8 cellular contexts compared by ENCODE assay signal in the genomic region with DNA sequence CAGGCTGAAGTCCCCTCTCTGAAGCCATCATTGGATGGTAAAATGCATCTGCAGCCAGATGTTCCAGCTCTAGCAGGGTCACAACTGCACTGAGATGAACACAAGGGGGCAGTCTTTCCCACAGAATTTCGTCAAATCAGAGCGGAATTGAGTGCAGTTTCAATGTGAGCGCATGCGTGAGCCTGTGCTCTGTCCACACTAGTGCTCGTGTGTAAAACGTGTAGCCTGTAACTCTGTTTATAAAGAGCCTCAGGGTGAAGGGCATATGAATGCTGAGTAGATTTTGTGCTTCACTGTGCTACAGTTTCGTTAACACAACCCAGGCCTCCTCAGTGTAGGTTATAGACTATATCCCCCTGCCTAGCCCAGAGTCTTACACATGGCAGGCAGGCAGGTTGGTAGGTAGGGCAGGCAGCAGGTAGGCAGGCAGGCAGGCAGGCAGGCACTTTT.
DNase-seq lines count a peak whose midpoint lies in the region; ATAC-seq, FAIRE-seq and TF ChIP-seq lines count a peak whose summit lies in the region.

No MANE protein-coding gene starts in this region.

- no peak overlapping the region for H3K4me3 ChIP-seq in AG04449 (ENCODE audit: low read depth, low read length)
- H3K4me3 ChIP-seq in WERI-Rb-1 (ENCODE audit: low read depth, low read length): peak overlapping the region; percentile 27
- no peak overlapping the region for H3K4me3 ChIP-seq in bronchial epithelial cell (ENCODE audit: low read depth, low read length)

- no peak overlapping the region for H3K27ac ChIP-seq in WERI-Rb-1

- FAIRE-seq in bronchial epithelial cell (lab: Jason Lieb, UNC): no peak

- CTCF ChIA-PET in AG04449 (lab: Yijun Ruan, JAX): interaction anchor here (1.1 kb wide), 1 partner anchor 13 kb away, joined by 4 read pairs; no protein-coding TSS in a partner anchor

- H3K36me3 ChIP-seq in WERI-Rb-1 (no peaks in the 10 kb centered on the region), bronchial epithelial cell (ENCODE audit: control insufficient read depth, insufficient read depth, low read length) (no peaks in the 10 kb centered on the region)

- H3K27me3 ChIP-seq in WERI-Rb-1 (ENCODE audit: insufficient read depth, low read depth, severe bottlenecking): no peaks in the 10 kb centered on the region
- H3K27me3 ChIP-seq in bronchial epithelial cell (ENCODE audit: control insufficient read depth, insufficient read depth, low read length): no peaks in the 10 kb centered on the region

- TF ChIP-seq CTCF in AG04449 (IDR thresholded peaks at IDR 0.05; ENCODE audit: insufficient read depth, low read length, missing control alignments) (peak; percentile 79), WERI-Rb-1 (IDR thresholded peaks at IDR 0.05; ENCODE audit: low read depth, low read length) (peak; percentile 84), bronchial epithelial cell (IDR thresholded peaks at IDR 0.05; ENCODE audit: insufficient read depth, low read length, severe bottlenecking) (peak; percentile 83)

- ATAC-seq in GM18505 (IDR thresholded peaks at IDR 0.05; ENCODE audit: unreplicated experiment): peak; percentile 94
- ATAC-seq in HG02970 (IDR thresholded peaks at IDR 0.05; ENCODE audit: low FRiP score, unreplicated experiment): peak; percentile 94

- POLR2A ChIA-PET in AG04449 (lab: Yijun Ruan, JAX): no interaction called here

- no peak for DNase-seq in AG04449 (ENCODE audit: low read depth, low spot score)
- DNase-seq in NCI-H2107 (lab: John Stamatoyannopoulos, UW): peak; percentile 71
- peak; percentile 78 for DNase-seq in WERI-Rb-1
- DNase-seq in bronchial epithelial cell (ENCODE audit: low read depth): peak; percentile 74
- peak; percentile 76 for DNase-seq in kidney glomerular epithelial cell (lab: John Stamatoyannopoulos, UW)
- DNase-seq in stimulated activated CD4-positive, alpha-beta T cell treated with anti-CD3 and anti-CD28 coated beads, Interleukin-4, amount 100 ng/mL, for 1 hour: peak; percentile 61

- no peaks in the 10 kb centered on the region for H3K9me3 ChIP-seq in WERI-Rb-1 (ENCODE audit: severe bottlenecking)

- no peak for TF ChIP-seq POLR2A in GM18505 (IDR thresholded peaks at IDR 0.05; ENCODE audit: borderline replicate concordance, extremely low read depth, insufficient read depth, insufficient read length)
